Comparison of ENCODE assay signal across 1 cellular context in the genomic region with DNA sequence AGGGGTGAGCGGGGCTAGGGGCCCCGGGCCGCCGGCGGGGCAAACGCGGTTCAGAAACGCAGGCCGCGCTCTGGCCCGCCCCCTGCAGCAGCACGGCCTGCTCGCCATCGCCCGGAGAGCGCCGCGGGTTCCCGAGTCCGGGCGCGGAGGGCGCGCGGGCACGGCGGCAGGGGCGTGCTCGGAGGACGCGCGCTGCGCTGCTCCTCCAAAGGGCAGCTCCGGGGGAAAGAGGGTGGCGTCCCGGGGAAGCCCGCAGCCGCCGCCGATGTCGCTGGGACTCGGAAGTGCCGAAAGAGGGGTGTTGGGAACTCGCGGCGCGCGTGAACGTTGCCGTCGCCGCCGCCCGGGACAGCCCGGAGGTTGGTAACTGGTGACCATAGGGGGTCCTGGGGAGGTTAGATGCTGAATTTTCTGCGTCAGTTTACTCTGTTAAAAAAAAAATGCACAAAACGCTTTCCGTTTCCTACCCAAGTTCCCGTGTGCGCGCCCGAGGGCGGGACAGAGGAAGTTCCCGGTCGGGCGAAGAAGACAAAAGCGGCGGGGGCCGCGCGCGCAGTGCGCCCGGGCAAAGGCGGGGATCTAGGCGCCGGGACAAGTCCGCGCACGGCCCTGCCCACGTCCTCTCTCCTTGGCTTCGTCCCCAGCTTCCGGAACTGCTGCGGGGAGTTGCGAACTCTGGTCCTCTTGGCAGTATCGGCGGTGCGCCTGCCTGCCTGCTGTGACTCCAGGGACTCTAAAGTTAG.
A peak's percentile ranks its signal among the peaks of the same experiment; 100 is the strongest.
TF ChIP-seq lines count a peak whose summit lies in the region.

A gene (plus strand): TSS at position 157 of the 743 bp plus-strand sequence. CDS start 20,074 bp downstream, outside the sequence.

TF ChIP-seq in HEK293, 187 proteins besides CTCF, POLR2A, EP300 and RAD21 (continued from another document and continues in another):
- TF ChIP-seq, protein P1, sequence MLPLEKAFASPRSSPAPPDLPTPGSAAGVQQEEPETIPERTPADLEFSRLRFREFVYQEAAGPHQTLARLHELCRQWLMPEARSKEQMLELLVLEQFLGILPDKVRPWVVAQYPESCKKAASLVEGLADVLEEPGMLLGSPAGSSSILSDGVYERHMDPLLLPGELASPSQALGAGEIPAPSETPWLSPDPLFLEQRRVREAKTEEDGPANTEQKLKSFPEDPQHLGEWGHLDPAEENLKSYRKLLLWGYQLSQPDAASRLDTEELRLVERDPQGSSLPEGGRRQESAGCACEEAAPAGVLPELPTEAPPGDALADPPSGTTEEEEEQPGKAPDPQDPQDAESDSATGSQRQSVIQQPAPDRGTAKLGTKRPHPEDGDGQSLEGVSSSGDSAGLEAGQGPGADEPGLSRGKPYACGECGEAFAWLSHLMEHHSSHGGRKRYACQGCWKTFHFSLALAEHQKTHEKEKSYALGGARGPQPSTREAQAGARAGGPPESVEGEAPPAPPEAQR (tag by site-specific recombination; IDR thresholded peaks at IDR 0.05) = no peak
- TF ChIP-seq ZNF501 (tag by site-specific recombination; IDR thresholded peaks at IDR 0.05) (0 out of 2 replicates have a peak, but pooled peaks have one; percentile 15), EGR2 (tag by site-specific recombination; IDR thresholded peaks at IDR 0.05; ENCODE audit: low read depth) (peak; percentile 70), ZNF16 (tag by site-specific recombination; IDR thresholded peaks at IDR 0.05; ENCODE audit: low read depth) (no peak), ZNF155 (tag by site-specific recombination; IDR thresholded peaks at IDR 0.05) (no peak), ZNF585B (tag by site-specific recombination; IDR thresholded peaks at IDR 0.05) (no peak), ZNF248 (tag by site-specific recombination; IDR thresholded peaks at IDR 0.05) (no peak), ZNF138 (tag by site-specific recombination; IDR thresholded peaks at IDR 0.05; ENCODE audit: borderline replicate concordance) (no peak), KLF1 (tag by site-specific recombination; IDR thresholded peaks at IDR 0.05) (no peak), YY2 (tag by site-specific recombination; IDR thresholded peaks at IDR 0.05) (no peak), WT1 (tag by site-specific recombination; IDR thresholded peaks at IDR 0.05) (no peak; the same call in 1 of the 2 replicates), MEIS1 (CRISPR knock-in tag; IDR thresholded peaks at IDR 0.05; ENCODE audit: borderline replicate concordance) (no peak), ZNF366 (tag by site-specific recombination; conservative IDR thresholded peaks at IDR 0.05) (0 out of 2 replicates have a peak, but pooled peaks have one; percentile 21), ZNF426 (tag by site-specific recombination; IDR thresholded peaks at IDR 0.05) (no peak), ZNF571 (tag by site-specific recombination; IDR thresholded peaks at IDR 0.05) (no peak), GLIS1 (tag by site-specific recombination; IDR thresholded peaks at IDR 0.05) (peak; percentile 50), ZNF670 (tag by site-specific recombination; IDR thresholded peaks at IDR 0.05; ENCODE audit: low read depth) (no peak), ZNF544 (tag by site-specific recombination; IDR thresholded peaks at IDR 0.05) (no peak), ZFHX2 (tag by site-specific recombination; conservative IDR thresholded peaks at IDR 0.05) (peak; percentile 64), RBAK (tag by site-specific recombination; IDR thresholded peaks at IDR 0.05) (no peak), ZNF624 (tag by site-specific recombination; IDR thresholded peaks at IDR 0.05) (no peak), ZNF510 (tag by site-specific recombination; IDR thresholded peaks at IDR 0.05; ENCODE audit: insufficient replicate concordance) (no peak), FEZF1 (tag by site-specific recombination; IDR thresholded peaks at IDR 0.05) (no peak), ZXDB (tag by site-specific recombination; IDR thresholded peaks at IDR 0.05) (peak; percentile 61), ZNF677 (tag by site-specific recombination; IDR thresholded peaks at IDR 0.05) (no peak), ZNF530 (tag by site-specific recombination; IDR thresholded peaks at IDR 0.05; ENCODE audit: low read depth) (no peak), ZNF621 (tag by site-specific recombination; IDR thresholded peaks at IDR 0.05) (no peak), ZNF391 (tag by site-specific recombination; IDR thresholded peaks at IDR 0.05; ENCODE audit: borderline replicate concordance, low read depth) (no peak), ZNF239 (tag by site-specific recombination; IDR thresholded peaks at IDR 0.05) (no peak), SCRT2 (tag by site-specific recombination; IDR thresholded peaks at IDR 0.05) (no peak), HOXD13 (CRISPR knock-in tag; IDR thresholded peaks at IDR 0.05; ENCODE audit: borderline replicate concordance) (no peak), ZNF623 (tag by site-specific recombination; IDR thresholded peaks at IDR 0.05) (no peak), ZNF133 (tag by site-specific recombination; IDR thresholded peaks at IDR 0.05) (no peak), ZNF701 (tag by site-specific recombination; IDR thresholded peaks at IDR 0.05) (no peak), ZBTB17 (tag by site-specific recombination; IDR thresholded peaks at IDR 0.05) (no peak), OSR2 (tag by site-specific recombination; IDR thresholded peaks at IDR 0.05) (no peak), TRIM28 (IDR thresholded peaks at IDR 0.05; ENCODE audit: borderline replicate concordance, low read length) (no peak), ZNF561 (tag by site-specific recombination; IDR thresholded peaks at IDR 0.05; ENCODE audit: borderline replicate concordance) (peak; percentile 32; the same call in 1 of the 2 replicates), ZNF23 (tag by site-specific recombination; IDR thresholded peaks at IDR 0.05; ENCODE audit: borderline replicate concordance) (no peak), ZNF202 (tag by site-specific recombination; IDR thresholded peaks at IDR 0.05; ENCODE audit: borderline replicate concordance) (no peak), ZNF610 (tag by site-specific recombination; IDR thresholded peaks at IDR 0.05; ENCODE audit: borderline replicate concordance) (0 out of 2 replicates have a peak, but pooled peaks have one; percentile 16), ZNF629 (tag by site-specific recombination; IDR thresholded peaks at IDR 0.05) (peak; percentile 44)
- TF ChIP-seq, protein P2, sequence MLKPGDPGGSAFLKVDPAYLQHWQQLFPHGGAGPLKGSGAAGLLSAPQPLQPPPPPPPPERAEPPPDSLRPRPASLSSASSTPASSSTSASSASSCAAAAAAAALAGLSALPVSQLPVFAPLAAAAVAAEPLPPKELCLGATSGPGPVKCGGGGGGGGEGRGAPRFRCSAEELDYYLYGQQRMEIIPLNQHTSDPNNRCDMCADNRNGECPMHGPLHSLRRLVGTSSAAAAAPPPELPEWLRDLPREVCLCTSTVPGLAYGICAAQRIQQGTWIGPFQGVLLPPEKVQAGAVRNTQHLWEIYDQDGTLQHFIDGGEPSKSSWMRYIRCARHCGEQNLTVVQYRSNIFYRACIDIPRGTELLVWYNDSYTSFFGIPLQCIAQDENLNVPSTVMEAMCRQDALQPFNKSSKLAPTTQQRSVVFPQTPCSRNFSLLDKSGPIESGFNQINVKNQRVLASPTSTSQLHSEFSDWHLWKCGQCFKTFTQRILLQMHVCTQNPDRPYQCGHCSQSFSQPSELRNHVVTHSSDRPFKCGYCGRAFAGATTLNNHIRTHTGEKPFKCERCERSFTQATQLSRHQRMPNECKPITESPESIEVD (tag by site-specific recombination; IDR thresholded peaks at IDR 0.05) = no peak
- TF ChIP-seq, protein P3, sequence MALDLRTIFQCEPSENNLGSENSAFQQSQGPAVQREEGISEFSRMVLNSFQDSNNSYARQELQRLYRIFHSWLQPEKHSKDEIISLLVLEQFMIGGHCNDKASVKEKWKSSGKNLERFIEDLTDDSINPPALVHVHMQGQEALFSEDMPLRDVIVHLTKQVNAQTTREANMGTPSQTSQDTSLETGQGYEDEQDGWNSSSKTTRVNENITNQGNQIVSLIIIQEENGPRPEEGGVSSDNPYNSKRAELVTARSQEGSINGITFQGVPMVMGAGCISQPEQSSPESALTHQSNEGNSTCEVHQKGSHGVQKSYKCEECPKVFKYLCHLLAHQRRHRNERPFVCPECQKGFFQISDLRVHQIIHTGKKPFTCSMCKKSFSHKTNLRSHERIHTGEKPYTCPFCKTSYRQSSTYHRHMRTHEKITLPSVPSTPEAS (tag by site-specific recombination; IDR thresholded peaks at IDR 0.05) = 0 out of 2 replicates have a peak, but pooled peaks have one; percentile 9
- TF ChIP-seq, protein P4, sequence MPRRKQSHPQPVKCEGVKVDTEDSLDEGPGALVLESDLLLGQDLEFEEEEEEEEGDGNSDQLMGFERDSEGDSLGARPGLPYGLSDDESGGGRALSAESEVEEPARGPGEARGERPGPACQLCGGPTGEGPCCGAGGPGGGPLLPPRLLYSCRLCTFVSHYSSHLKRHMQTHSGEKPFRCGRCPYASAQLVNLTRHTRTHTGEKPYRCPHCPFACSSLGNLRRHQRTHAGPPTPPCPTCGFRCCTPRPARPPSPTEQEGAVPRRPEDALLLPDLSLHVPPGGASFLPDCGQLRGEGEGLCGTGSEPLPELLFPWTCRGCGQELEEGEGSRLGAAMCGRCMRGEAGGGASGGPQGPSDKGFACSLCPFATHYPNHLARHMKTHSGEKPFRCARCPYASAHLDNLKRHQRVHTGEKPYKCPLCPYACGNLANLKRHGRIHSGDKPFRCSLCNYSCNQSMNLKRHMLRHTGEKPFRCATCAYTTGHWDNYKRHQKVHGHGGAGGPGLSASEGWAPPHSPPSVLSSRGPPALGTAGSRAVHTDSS (tag by site-specific recombination; IDR thresholded peaks at IDR 0.05) = no peak
- TF ChIP-seq, protein P5, sequence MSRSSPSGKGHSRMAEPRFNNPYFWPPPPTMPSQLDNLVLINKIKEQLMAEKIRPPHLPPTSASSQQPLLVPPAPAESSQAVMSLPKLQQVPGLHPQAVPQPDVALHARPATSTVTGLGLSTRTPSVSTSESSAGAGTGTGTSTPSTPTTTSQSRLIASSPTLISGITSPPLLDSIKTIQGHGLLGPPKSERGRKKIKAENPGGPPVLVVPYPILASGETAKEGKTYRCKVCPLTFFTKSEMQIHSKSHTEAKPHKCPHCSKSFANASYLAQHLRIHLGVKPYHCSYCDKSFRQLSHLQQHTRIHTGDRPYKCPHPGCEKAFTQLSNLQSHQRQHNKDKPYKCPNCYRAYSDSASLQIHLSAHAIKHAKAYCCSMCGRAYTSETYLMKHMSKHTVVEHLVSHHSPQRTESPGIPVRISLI (tag by site-specific recombination; IDR thresholded peaks at IDR 0.05) = peak; percentile 54
- TF ChIP-seq, protein P6, sequence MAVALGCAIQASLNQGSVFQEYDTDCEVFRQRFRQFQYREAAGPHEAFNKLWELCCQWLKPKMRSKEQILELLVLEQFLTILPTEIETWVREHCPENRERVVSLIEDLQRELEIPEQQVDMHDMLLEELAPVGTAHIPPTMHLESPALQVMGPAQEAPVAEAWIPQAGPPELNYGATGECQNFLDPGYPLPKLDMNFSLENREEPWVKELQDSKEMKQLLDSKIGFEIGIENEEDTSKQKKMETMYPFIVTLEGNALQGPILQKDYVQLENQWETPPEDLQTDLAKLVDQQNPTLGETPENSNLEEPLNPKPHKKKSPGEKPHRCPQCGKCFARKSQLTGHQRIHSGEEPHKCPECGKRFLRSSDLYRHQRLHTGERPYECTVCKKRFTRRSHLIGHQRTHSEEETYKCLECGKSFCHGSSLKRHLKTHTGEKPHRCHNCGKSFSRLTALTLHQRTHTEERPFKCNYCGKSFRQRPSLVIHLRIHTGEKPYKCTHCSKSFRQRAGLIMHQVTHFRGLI (tag by site-specific recombination; IDR thresholded peaks at IDR 0.05) = peak; percentile 40
- TF ChIP-seq, protein P7, sequence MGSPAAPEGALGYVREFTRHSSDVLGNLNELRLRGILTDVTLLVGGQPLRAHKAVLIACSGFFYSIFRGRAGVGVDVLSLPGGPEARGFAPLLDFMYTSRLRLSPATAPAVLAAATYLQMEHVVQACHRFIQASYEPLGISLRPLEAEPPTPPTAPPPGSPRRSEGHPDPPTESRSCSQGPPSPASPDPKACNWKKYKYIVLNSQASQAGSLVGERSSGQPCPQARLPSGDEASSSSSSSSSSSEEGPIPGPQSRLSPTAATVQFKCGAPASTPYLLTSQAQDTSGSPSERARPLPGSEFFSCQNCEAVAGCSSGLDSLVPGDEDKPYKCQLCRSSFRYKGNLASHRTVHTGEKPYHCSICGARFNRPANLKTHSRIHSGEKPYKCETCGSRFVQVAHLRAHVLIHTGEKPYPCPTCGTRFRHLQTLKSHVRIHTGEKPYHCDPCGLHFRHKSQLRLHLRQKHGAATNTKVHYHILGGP (tag by site-specific recombination; IDR thresholded peaks at IDR 0.05) = no peak
- TF ChIP-seq, protein P8, sequence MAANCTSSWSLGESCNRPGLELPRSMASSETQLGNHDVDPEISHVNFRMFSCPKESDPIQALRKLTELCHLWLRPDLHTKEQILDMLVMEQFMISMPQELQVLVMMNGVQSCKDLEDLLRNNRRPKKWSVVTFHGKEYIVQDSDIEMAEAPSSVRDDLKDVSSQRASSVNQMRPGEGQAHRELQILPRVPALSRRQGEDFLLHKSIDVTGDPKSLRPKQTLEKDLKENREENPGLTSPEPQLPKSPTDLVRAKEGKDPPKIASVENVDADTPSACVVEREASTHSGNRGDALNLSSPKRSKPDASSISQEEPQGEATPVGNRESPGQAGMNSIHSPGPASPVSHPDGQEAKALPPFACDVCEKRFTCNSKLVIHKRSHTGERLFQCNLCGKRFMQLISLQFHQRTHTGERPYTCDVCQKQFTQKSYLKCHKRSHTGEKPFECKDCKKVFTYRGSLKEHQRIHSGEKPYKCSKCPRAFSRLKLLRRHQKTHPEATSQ (tag by site-specific recombination; IDR thresholded peaks at IDR 0.05) = no peak
- TF ChIP-seq, protein P9, sequence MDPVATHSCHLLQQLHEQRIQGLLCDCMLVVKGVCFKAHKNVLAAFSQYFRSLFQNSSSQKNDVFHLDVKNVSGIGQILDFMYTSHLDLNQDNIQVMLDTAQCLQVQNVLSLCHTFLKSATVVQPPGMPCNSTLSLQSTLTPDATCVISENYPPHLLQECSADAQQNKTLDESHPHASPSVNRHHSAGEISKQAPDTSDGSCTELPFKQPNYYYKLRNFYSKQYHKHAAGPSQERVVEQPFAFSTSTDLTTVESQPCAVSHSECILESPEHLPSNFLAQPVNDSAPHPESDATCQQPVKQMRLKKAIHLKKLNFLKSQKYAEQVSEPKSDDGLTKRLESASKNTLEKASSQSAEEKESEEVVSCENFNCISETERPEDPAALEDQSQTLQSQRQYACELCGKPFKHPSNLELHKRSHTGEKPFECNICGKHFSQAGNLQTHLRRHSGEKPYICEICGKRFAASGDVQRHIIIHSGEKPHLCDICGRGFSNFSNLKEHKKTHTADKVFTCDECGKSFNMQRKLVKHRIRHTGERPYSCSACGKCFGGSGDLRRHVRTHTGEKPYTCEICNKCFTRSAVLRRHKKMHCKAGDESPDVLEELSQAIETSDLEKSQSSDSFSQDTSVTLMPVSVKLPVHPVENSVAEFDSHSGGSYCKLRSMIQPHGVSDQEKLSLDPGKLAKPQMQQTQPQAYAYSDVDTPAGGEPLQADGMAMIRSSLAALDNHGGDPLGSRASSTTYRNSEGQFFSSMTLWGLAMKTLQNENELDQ (tag by site-specific recombination; IDR thresholded peaks at IDR 0.05; ENCODE audit: low read depth) = no peak
- TF ChIP-seq, protein P10, sequence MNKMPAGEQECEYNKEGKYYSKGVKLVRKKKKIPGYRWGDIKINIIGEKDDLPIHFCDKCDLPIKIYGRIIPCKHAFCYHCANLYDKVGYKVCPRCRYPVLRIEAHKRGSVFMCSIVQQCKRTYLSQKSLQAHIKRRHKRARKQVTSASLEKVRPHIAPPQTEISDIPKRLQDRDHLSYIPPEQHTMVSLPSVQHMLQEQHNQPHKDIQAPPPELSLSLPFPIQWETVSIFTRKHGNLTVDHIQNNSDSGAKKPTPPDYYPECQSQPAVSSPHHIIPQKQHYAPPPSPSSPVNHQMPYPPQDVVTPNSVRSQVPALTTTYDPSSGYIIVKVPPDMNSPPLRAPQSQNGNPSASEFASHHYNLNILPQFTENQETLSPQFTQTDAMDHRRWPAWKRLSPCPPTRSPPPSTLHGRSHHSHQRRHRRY (tag by site-specific recombination; IDR thresholded peaks at IDR 0.05) = no peak
